1 cellular context compared by ENCODE assay signal in genomic region chr9:93159601-93160418, GRCh38.
TF ChIP-seq lines count a peak whose summit lies in the region.

No MANE protein-coding gene starts in this region.

TF ChIP-seq in HepG2, 621 proteins besides CTCF, POLR2A, EP300 and RAD21 (continued from another document):
- TF ChIP-seq RCOR2 (CRISPR knock-in tag; IDR thresholded peaks at IDR 0.05) (no peak), MEIS1 (CRISPR knock-in tag; IDR thresholded peaks at IDR 0.05; ENCODE audit: borderline replicate concordance) (no peak), ZNF703 (CRISPR knock-in tag; IDR thresholded peaks at IDR 0.05; ENCODE audit: borderline replicate concordance) (no peak), ZBTB7B (CRISPR knock-in tag; IDR thresholded peaks at IDR 0.05) (no peak), ZEB1 (IDR thresholded peaks at IDR 0.05; ENCODE audit: insufficient replicate concordance, low read depth) (no peak), ZNF512 (CRISPR knock-in tag; IDR thresholded peaks at IDR 0.05) (no peak), ELF4 (CRISPR knock-in tag; IDR thresholded peaks at IDR 0.05; ENCODE audit: borderline replicate concordance) (no peak), SATB2 (CRISPR knock-in tag; IDR thresholded peaks at IDR 0.05) (no peak), IKZF5 (CRISPR knock-in tag; IDR thresholded peaks at IDR 0.05) (peak; percentile 60; the same call in 1 of the 2 replicates), NR1H2 (CRISPR knock-in tag; IDR thresholded peaks at IDR 0.05; ENCODE audit: borderline replicate concordance, low read depth) (no peak), ISX (CRISPR knock-in tag; conservative IDR thresholded peaks at IDR 0.05) (no peak), THYN1 (CRISPR knock-in tag; IDR thresholded peaks at IDR 0.05; ENCODE audit: borderline replicate concordance, low read depth) (no peak), ZNF441 (CRISPR knock-in tag; IDR thresholded peaks at IDR 0.05; ENCODE audit: borderline replicate concordance) (0 out of 2 replicates have a peak, but pooled peaks have one; percentile 29), SALL1 (CRISPR knock-in tag; IDR thresholded peaks at IDR 0.05) (peak; percentile 83), ZNF251 (CRISPR knock-in tag; IDR thresholded peaks at IDR 0.05) (no peak), ZMYM3 (CRISPR knock-in tag; IDR thresholded peaks at IDR 0.05) (peak; percentile 56; the same call in 1 of the 2 replicates), ZNF691 (CRISPR knock-in tag; IDR thresholded peaks at IDR 0.05; ENCODE audit: borderline replicate concordance, low read depth) (peak; percentile 77; the same call in 1 of the 2 replicates), NR2F6 (IDR thresholded peaks at IDR 0.05) (no peak), NR2F6 (CRISPR knock-in tag; IDR thresholded peaks at IDR 0.05) (peak; percentile 65; the same call in 1 of the 2 replicates), POLR2AphosphoS5 (IDR thresholded peaks at IDR 0.05; ENCODE audit: low read depth, low read length) (no peak), RBFOX2 (IDR thresholded peaks at IDR 0.05; ENCODE audit: low read depth, low read length) (no peak), ZNF674 (CRISPR knock-in tag; IDR thresholded peaks at IDR 0.05; ENCODE audit: low read depth) (no peak), CBX1 (IDR thresholded peaks at IDR 0.05; ENCODE audit: low read depth) (no peak), ZNF746 (CRISPR knock-in tag; IDR thresholded peaks at IDR 0.05) (no peak), GATA4 (IDR thresholded peaks at IDR 0.05; ENCODE audit: borderline replicate concordance, low read depth) (no peak), ZNF263 (CRISPR knock-in tag; IDR thresholded peaks at IDR 0.05) (no peak), ZNF530 (CRISPR knock-in tag; IDR thresholded peaks at IDR 0.05; ENCODE audit: low read depth) (no peak), ATAD3A (CRISPR knock-in tag; IDR thresholded peaks at IDR 0.05) (no peak), NPAS2 (CRISPR knock-in tag; IDR thresholded peaks at IDR 0.05; ENCODE audit: borderline replicate concordance) (no peak)
- TF ChIP-seq, protein P1, sequence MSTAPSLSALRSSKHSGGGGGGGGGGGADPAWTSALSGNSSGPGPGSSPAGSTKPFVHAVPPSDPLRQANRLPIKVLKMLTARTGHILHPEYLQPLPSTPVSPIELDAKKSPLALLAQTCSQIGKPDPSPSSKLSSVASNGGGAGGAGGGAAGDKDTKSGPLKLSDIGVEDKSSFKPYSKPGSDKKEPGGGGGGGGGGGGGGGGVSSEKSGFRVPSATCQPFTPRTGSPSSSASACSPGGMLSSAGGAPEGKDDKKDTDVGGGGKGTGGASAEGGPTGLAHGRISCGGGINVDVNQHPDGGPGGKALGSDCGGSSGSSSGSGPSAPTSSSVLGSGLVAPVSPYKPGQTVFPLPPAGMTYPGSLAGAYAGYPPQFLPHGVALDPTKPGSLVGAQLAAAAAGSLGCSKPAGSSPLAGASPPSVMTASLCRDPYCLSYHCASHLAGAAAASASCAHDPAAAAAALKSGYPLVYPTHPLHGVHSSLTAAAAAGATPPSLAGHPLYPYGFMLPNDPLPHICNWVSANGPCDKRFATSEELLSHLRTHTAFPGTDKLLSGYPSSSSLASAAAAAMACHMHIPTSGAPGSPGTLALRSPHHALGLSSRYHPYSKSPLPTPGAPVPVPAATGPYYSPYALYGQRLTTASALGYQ (CRISPR knock-in tag; IDR thresholded peaks at IDR 0.05), result no peak
- TF ChIP-seq, protein P2, sequence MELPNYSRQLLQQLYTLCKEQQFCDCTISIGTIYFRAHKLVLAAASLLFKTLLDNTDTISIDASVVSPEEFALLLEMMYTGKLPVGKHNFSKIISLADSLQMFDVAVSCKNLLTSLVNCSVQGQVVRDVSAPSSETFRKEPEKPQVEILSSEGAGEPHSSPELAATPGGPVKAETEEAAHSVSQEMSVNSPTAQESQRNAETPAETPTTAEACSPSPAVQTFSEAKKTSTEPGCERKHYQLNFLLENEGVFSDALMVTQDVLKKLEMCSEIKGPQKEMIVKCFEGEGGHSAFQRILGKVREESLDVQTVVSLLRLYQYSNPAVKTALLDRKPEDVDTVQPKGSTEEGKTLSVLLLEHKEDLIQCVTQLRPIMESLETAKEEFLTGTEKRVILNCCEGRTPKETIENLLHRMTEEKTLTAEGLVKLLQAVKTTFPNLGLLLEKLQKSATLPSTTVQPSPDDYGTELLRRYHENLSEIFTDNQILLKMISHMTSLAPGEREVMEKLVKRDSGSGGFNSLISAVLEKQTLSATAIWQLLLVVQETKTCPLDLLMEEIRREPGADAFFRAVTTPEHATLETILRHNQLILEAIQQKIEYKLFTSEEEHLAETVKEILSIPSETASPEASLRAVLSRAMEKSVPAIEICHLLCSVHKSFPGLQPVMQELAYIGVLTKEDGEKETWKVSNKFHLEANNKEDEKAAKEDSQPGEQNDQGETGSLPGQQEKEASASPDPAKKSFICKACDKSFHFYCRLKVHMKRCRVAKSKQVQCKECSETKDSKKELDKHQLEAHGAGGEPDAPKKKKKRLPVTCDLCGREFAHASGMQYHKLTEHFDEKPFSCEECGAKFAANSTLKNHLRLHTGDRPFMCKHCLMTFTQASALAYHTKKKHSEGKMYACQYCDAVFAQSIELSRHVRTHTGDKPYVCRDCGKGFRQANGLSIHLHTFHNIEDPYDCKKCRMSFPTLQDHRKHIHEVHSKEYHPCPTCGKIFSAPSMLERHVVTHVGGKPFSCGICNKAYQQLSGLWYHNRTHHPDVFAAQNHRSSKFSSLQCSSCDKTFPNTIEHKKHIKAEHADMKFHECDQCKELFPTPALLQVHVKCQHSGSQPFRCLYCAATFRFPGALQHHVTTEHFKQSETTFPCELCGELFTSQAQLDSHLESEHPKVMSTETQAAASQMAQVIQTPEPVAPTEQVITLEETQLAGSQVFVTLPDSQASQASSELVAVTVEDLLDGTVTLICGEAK (IDR thresholded peaks at IDR 0.05), result no peak
- TF ChIP-seq, protein P2 (CRISPR knock-in tag; IDR thresholded peaks at IDR 0.05), result no peak
- TF ChIP-seq, protein P3, sequence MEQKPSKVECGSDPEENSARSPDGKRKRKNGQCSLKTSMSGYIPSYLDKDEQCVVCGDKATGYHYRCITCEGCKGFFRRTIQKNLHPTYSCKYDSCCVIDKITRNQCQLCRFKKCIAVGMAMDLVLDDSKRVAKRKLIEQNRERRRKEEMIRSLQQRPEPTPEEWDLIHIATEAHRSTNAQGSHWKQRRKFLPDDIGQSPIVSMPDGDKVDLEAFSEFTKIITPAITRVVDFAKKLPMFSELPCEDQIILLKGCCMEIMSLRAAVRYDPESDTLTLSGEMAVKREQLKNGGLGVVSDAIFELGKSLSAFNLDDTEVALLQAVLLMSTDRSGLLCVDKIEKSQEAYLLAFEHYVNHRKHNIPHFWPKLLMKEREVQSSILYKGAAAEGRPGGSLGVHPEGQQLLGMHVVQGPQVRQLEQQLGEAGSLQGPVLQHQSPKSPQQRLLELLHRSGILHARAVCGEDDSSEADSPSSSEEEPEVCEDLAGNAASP (CRISPR knock-in tag; IDR thresholded peaks at IDR 0.05; ENCODE audit: borderline replicate concordance), result peak; percentile 71; the same call in 1 of the 2 replicates
